In genomic region chr3:63934484-63934883, GRCh38 we compare ENCODE assay signal across 15 cellular contexts. TPM values are rescaled to one million over a fixed set of nuclear protein-coding genes. Genes with fewer than 3 reads are reported as not detected.
DNase-seq lines count a peak whose midpoint lies in the region; ATAC-seq, FAIRE-seq and TF ChIP-seq lines count a peak whose summit lies in the region.
"Had no signal": no experiment of that assay in that cellular context is flagged by ENCODE, and none has a peak within 500 bp of the region (broad histone marks: within the 10 kb centered on the region; RNA-seq: fewer than 3 reads in every experiment).

No MANE protein-coding gene starts in this region.

- no CpG with 5 or more reads among the region's 2 CpGs for WGBS in mesendoderm (ENCODE audit: extremely low coverage, insufficient coverage, low lambda C conversion rate)

- no peak overlapping the region for H2BK120ac ChIP-seq in mesendoderm (ENCODE audit: low read depth, low read length)

- H3K27ac Mint-ChIP-seq in endothelial cell (ENCODE audit: unreplicated experiment) = peak overlapping the region; percentile 91

- H3K36me3 Mint-ChIP-seq in endothelial cell (ENCODE audit: low read depth, unreplicated experiment) = no peaks in the 10 kb centered on the region

- H4K5ac ChIP-seq in mesendoderm (ENCODE audit: low read length) = no peak overlapping the region

- no peak overlapping the region for H2BK15ac ChIP-seq in mesendoderm (replicated peaks; ENCODE audit: low read depth)

- peaks cover 9% of the 10 kb centered on the region for H3K79me1 ChIP-seq in mesendoderm (ENCODE audit: low read length)

- TF ChIP-seq CTCF in endothelial cell (IDR thresholded peaks at IDR 0.05; ENCODE audit: unreplicated experiment) = no peak

- H3K4me1 Mint-ChIP-seq in endothelial cell (ENCODE audit: unreplicated experiment) = peaks cover 45% of the 10 kb centered on the region

- 0 out of 2 replicates have a peak, but pooled peaks cover 18% of the 10 kb centered on the region for H3K36me3 ChIP-seq in ACC112 (ENCODE audit: insufficient read depth, low read length)
- H3K36me3 ChIP-seq in mesendoderm (ENCODE audit: control insufficient read depth, insufficient read depth, low read length) = no peaks in the 10 kb centered on the region
- H3K36me3 ChIP-seq: vagina had no signal

- H3K4me3 Mint-ChIP-seq in endothelial cell (ENCODE audit: unreplicated experiment) = no peak overlapping the region

- no peaks in the 10 kb centered on the region for H3K27me3 ChIP-seq in ACC112 (ENCODE audit: insufficient read depth, low read length)
- no peaks in the 10 kb centered on the region for H3K27me3 ChIP-seq in mesendoderm (ENCODE audit: insufficient read depth, low read length, poor library complexity)
- H3K27me3 ChIP-seq: BLaER1, vagina had no signal

- no peak overlapping the region for H3K18ac ChIP-seq in mesendoderm (ENCODE audit: low read length)

- H4K8ac ChIP-seq in mesendoderm (ENCODE audit: low read depth, low read length) = no peak overlapping the region

- peaks cover 2% of the 10 kb centered on the region for H3K27me3 Mint-ChIP-seq in endothelial cell (ENCODE audit: unreplicated experiment)

- H3K27ac ChIP-seq in ACC112 (ENCODE audit: low read depth, low read length) (peak overlapping the region; percentile 72), mesendoderm (ENCODE audit: low read depth, low read length) (no peak overlapping the region)
- H3K27ac ChIP-seq: BLaER1, SK-N-MC, vagina had no signal

- H3K4me1 ChIP-seq in ACC112 (ENCODE audit: control insufficient read depth, insufficient read depth, low read length, unreplicated experiment) (peaks cover 30% of the 10 kb centered on the region), mesendoderm (ENCODE audit: control insufficient read depth, low read depth, low read length) (peaks cover 7% of the 10 kb centered on the region)

- no peak overlapping the region for H3K4me2 ChIP-seq in mesendoderm (ENCODE audit: low read length)

- H2AK5ac ChIP-seq in mesendoderm (ENCODE audit: low read length) = no peak overlapping the region

- no peak overlapping the region for H3K9ac ChIP-seq in mesendoderm (ENCODE audit: low read length)
- H3K9ac ChIP-seq: BLaER1 had no signal

- no peak for ATAC-seq in GM18868 (IDR thresholded peaks at IDR 0.05; ENCODE audit: unreplicated experiment)

- H2AFZ ChIP-seq in ACC112 (ENCODE audit: low read length, unreplicated experiment) = no peak overlapping the region

- no peaks in the 10 kb centered on the region for H3K9me3 Mint-ChIP-seq in endothelial cell (ENCODE audit: unreplicated experiment)

- no peak overlapping the region for H3K23ac ChIP-seq in mesendoderm (ENCODE audit: low read length)

- peaks cover 87% of the 10 kb centered on the region for H3K79me2 ChIP-seq in ACC112 (ENCODE audit: control insufficient read depth, insufficient read depth, low read length, unreplicated experiment)
- peaks cover 13% of the 10 kb centered on the region for H3K79me2 ChIP-seq in mesendoderm (ENCODE audit: control insufficient read depth, insufficient read depth, low read length)

- FAIRE-seq in GM18507 (lab: Jason Lieb, UNC) = peak; percentile 47
- FAIRE-seq: colon had no signal

- no peak overlapping the region for H2BK5ac ChIP-seq in mesendoderm (ENCODE audit: low read length)

- 0 out of 2 replicates have a peak overlapping the region, but pooled peaks have one; percentile 14 for H3K4me3 ChIP-seq in ACC112 (ENCODE audit: low read depth, low read length)
- H3K4me3 ChIP-seq in mesendoderm (ENCODE audit: low read length) = no peak overlapping the region
- H3K4me3 ChIP-seq: BLaER1, SK-N-MC, vagina had no signal

- no peak overlapping the region for H3K4ac ChIP-seq in mesendoderm (ENCODE audit: low read depth, low read length)

- DNase-seq in GM18507 (ENCODE audit: extremely low spot score, insufficient read length, low read depth) (no peak), SKM-1 treated with dmso at 0.1 percent for 144 hours (lab: John Stamatoyannopoulos, UW; ENCODE audit: unreplicated experiment) (peak; percentile 90), endothelial cell (ENCODE audit: low spot score) (no peak), mesendoderm (no peak), AG08395 (ENCODE audit: low spot score) (no peak), HuH-7 (ENCODE audit: low spot score) (no peak)
- DNase-seq: foreskin melanocyte, NCI-H2107 had no signal

- no peak overlapping the region for H3K56ac ChIP-seq in mesendoderm (ENCODE audit: low read length)

RNA-seq across cellular contexts. Expression of gene SCAANT1, which starts 22.3 kb away (rescaled TPM):
- not detected for total RNA-seq in endothelial cell (ENCODE audit: unreplicated experiment)
- polyA plus RNA-seq in mesendoderm (2013, experiment 1 of 2) = 0.98 TPM
- polyA plus RNA-seq in mesendoderm (2013, experiment 2 of 2) = 0.62 TPM
- total RNA-seq: posterior vena cava, vagina had no signal
